10 cellular contexts compared by ENCODE assay signal in genomic region chr7:158646766-158647474, GRCh38. TPM values are rescaled to one million over a fixed set of nuclear protein-coding genes. Genes with fewer than 3 reads are reported as not detected.
DNase-seq lines count a peak whose midpoint lies in the region; ATAC-seq, FAIRE-seq and TF ChIP-seq lines count a peak whose summit lies in the region.
"Had no signal": no experiment of that assay in that cellular context is flagged by ENCODE, and none has a peak within 500 bp of the region (broad histone marks: within the 10 kb centered on the region; RNA-seq: fewer than 3 reads in every experiment).

No MANE protein-coding gene starts in this region.

- H3K27me3 Mint-ChIP-seq in progenitor cell of endocrine pancreas: no peaks in the 10 kb centered on the region
- H3K27me3 Mint-ChIP-seq: activated naive CD8-positive, alpha-beta T cell had no signal

- H3K4me2 ChIP-seq in Loucy (ENCODE audit: low read depth, low read length, poor library complexity, severe bottlenecking): no peak overlapping the region

- H3K27ac Mint-ChIP-seq in progenitor cell of endocrine pancreas: no peak overlapping the region
- H3K27ac Mint-ChIP-seq in stimulated activated effector memory CD8-positive, alpha-beta T cell treated with anti-CD3 and anti-CD28 coated beads, Interleukin-12 subunit alpha, Interleukin-12 subunit beta, amount 100 ng/mL, for 72 hours: no peak overlapping the region
- H3K27ac Mint-ChIP-seq: activated naive CD8-positive, alpha-beta T cell had no signal

- no peak overlapping the region for H2AFZ ChIP-seq in Loucy (ENCODE audit: low read length)

- no peaks in the 10 kb centered on the region for H3K9me2 ChIP-seq in Loucy (replicated peaks; ENCODE audit: low read depth, low read length)

- H3K36me3 ChIP-seq in Loucy (ENCODE audit: insufficient read depth, low read length) (peaks cover 70% of the 10 kb centered on the region; the same call in 1 of the 2 replicates), bronchial epithelial cell (ENCODE audit: control insufficient read depth, insufficient read depth, low read length) (no peaks in the 10 kb centered on the region)

- FAIRE-seq in bronchial epithelial cell (lab: Jason Lieb, UNC): peak; percentile 52
- FAIRE-seq: G401.6 had no signal

- no peak for ATAC-seq in stimulated activated effector memory CD8-positive, alpha-beta T cell treated with anti-CD3 and anti-CD28 coated beads, Interleukin-12 subunit alpha, Interleukin-12 subunit beta, amount 100 ng/mL, for 72 hours
- ATAC-seq in GM21529 (IDR thresholded peaks at IDR 0.05; ENCODE audit: unreplicated experiment): no peak

- H3K9me3 Mint-ChIP-seq in progenitor cell of endocrine pancreas (ENCODE audit: low read depth): peaks cover 4% of the 10 kb centered on the region
- H3K9me3 Mint-ChIP-seq in stimulated activated effector memory CD8-positive, alpha-beta T cell treated with anti-CD3 and anti-CD28 coated beads, Interleukin-12 subunit alpha, Interleukin-12 subunit beta, amount 100 ng/mL, for 72 hours: no peaks in the 10 kb centered on the region

- TF ChIP-seq CTCF in Loucy (conservative IDR thresholded peaks at IDR 0.05; ENCODE audit: low read length): peak; percentile 72
- TF ChIP-seq CTCF in bronchial epithelial cell (IDR thresholded peaks at IDR 0.05; ENCODE audit: insufficient read depth, low read length, severe bottlenecking): peak; percentile 64
- peak; percentile 42 for TF ChIP-seq CTCF in progenitor cell of endocrine pancreas (IDR thresholded peaks at IDR 0.05; ENCODE audit: unreplicated experiment)

- DNase-seq in activated CD4-positive, alpha-beta T cell treated with anti-CD3 and anti-CD28 coated beads for 48 hours: peak; percentile 47
- no peak for DNase-seq in activated CD4-positive, alpha-beta T cell treated with anti-CD3 and anti-CD28 coated beads for 1 hour
- DNase-seq in bronchial epithelial cell (ENCODE audit: low read depth): no peak
- no peak for DNase-seq in progenitor cell of endocrine pancreas (ENCODE audit: low spot score, unreplicated experiment)
- DNase-seq in NCI-H1105 (lab: John Stamatoyannopoulos, UW): no peak
- no peak for DNase-seq in stimulated activated effector memory CD8-positive, alpha-beta T cell treated with anti-CD3 and anti-CD28 coated beads, Interleukin-12 subunit alpha, Interleukin-12 subunit beta, amount 100 ng/mL, for 72 hours (ENCODE audit: low spot score in 2 of 2)

- H3K4me3 Mint-ChIP-seq in progenitor cell of endocrine pancreas (ENCODE audit: low read depth): no peak overlapping the region
- H3K4me3 Mint-ChIP-seq in stimulated activated effector memory CD8-positive, alpha-beta T cell treated with anti-CD3 and anti-CD28 coated beads, Interleukin-12 subunit alpha, Interleukin-12 subunit beta, amount 100 ng/mL, for 72 hours: no peak overlapping the region
- H3K4me3 Mint-ChIP-seq: activated naive CD8-positive, alpha-beta T cell had no signal

- no peaks in the 10 kb centered on the region for H3K27me3 ChIP-seq in Loucy (ENCODE audit: insufficient read depth, low read length, poor library complexity, severe bottlenecking)
- H3K27me3 ChIP-seq in bronchial epithelial cell (ENCODE audit: control insufficient read depth, insufficient read depth, low read length): no peaks in the 10 kb centered on the region

- H3K4me3 ChIP-seq in Loucy (ENCODE audit: low read length, poor library complexity, severe bottlenecking): no peak overlapping the region
- H3K4me3 ChIP-seq in bronchial epithelial cell (ENCODE audit: low read depth, low read length): no peak overlapping the region

- H3K4me1 ChIP-seq in Loucy (ENCODE audit: insufficient read depth, low read length, poor library complexity, severe bottlenecking): peaks cover 4% of the 10 kb centered on the region

- no peaks in the 10 kb centered on the region for H4K20me1 ChIP-seq in Loucy (ENCODE audit: insufficient read depth, low read length, poor library complexity, severe bottlenecking)

- H3K4me1 Mint-ChIP-seq in progenitor cell of endocrine pancreas (ENCODE audit: low read depth): peaks cover 4% of the 10 kb centered on the region
- peaks cover 2% of the 10 kb centered on the region for H3K4me1 Mint-ChIP-seq in stimulated activated effector memory CD8-positive, alpha-beta T cell treated with anti-CD3 and anti-CD28 coated beads, Interleukin-12 subunit alpha, Interleukin-12 subunit beta, amount 100 ng/mL, for 72 hours

- no peaks in the 10 kb centered on the region for H3K9me3 ChIP-seq in Loucy (ENCODE audit: insufficient read depth, low read depth, low read length)

- no peaks in the 10 kb centered on the region for H3K79me2 ChIP-seq in Loucy (ENCODE audit: insufficient read depth, low read length)

- H3F3A ChIP-seq in Loucy (ENCODE audit: low read depth): no peaks in the 10 kb centered on the region

- no peak overlapping the region for H3K9ac ChIP-seq in Loucy (ENCODE audit: low read depth, low read length, poor library complexity, severe bottlenecking)

- H3K36me3 Mint-ChIP-seq in progenitor cell of endocrine pancreas (ENCODE audit: insufficient read depth): peaks cover 16% of the 10 kb centered on the region
- H3K36me3 Mint-ChIP-seq in stimulated activated effector memory CD8-positive, alpha-beta T cell treated with anti-CD3 and anti-CD28 coated beads, Interleukin-12 subunit alpha, Interleukin-12 subunit beta, amount 100 ng/mL, for 72 hours: peaks cover 98% of the 10 kb centered on the region

RNA-seq across cellular contexts. Expression of gene NCAPG2, which starts 57.7 kb away (rescaled TPM):
- total RNA-seq in bronchial epithelial cell (3.2 and 3.5 TPM in 2 replicates), progenitor cell of endocrine pancreas (28.3 and 33.6 TPM in 2 replicates)

RNA-seq across cellular contexts. Expression of gene PTPRN2, which starts 59.3 kb away (rescaled TPM):
- total RNA-seq in bronchial epithelial cell (1.1 and 2.8 TPM in 2 replicates), progenitor cell of endocrine pancreas (9.4 and 11.4 TPM in 2 replicates)
